ENCODE assay signal across 20 cellular contexts in the genomic region with DNA sequence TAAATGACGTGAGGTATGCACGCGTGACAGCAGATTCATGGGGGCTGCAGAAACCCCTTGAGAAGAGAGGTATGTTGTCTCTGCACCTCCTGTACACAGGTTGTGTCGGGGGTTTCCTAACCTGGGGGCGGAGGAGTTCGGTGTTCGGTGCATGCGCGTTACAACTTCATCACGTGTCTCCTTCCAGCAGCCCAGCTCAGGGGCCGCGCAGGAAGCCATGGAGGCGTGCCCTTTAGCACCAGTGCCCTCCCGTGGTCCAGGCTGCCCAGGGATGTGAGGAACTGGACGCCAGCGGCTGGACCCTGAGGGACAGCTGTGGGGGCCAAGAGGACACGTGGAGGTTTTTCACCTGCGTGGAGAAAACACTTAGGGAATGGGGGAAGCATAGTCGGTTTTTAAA.
"Had no signal": no experiment of that assay in that cellular context is flagged by ENCODE, and none has a peak within 500 bp of the region (broad histone marks: within the 10 kb centered on the region; RNA-seq: fewer than 3 reads in every experiment).

No MANE protein-coding gene starts in this region.

- H3K4me2 ChIP-seq: smooth muscle cell had no signal

- H3K27ac Mint-ChIP-seq: naive thymus-derived CD4-positive, alpha-beta T cell; stimulated activated effector memory CD8-positive, alpha-beta T cell treated with anti-CD3 and anti-CD28 coated beads, Interleukin-12 subunit alpha, Interleukin-12 subunit beta, amount 100 ng/mL, for 72 hours had no signal

- H3K9me3 Mint-ChIP-seq: central memory CD8-positive, alpha-beta T cell had no signal

- DNase-seq: effector memory CD4-positive, alpha-beta T cell; erythroblast; foreskin melanocyte; heart left ventricle; hippocampal formation; mesendoderm; naive thymus-derived CD4-positive, alpha-beta T cell; right cardiac atrium; stimulated activated CD4-positive, alpha-beta T cell treated with anti-CD3 and anti-CD28 coated beads, Interleukin-4, amount 100 ng/mL, for 1 hour; stimulated activated CD8-positive, alpha-beta memory T cell treated with anti-CD3 and anti-CD28 coated beads, Interleukin-4, amount 100 ng/mL, for 48 hours; stimulated activated naive CD8-positive, alpha-beta T cell treated with anti-CD3 and anti-CD28 coated beads, Interleukin-15, Interleukin-2, amounts not matched to agents 100 U/mL and 50 U/mL, for 24 hours had no signal

- H3K36me3 Mint-ChIP-seq: stimulated activated effector memory CD8-positive, alpha-beta T cell treated with anti-CD3 and anti-CD28 coated beads, Interleukin-12 subunit alpha, Interleukin-12 subunit beta, amount 100 ng/mL, for 72 hours had no signal

- ATAC-seq: heart left ventricle; left lobe of liver; naive thymus-derived CD4-positive, alpha-beta T cell; right cardiac atrium; stimulated activated effector memory CD8-positive, alpha-beta T cell treated with anti-CD3 and anti-CD28 coated beads, Interleukin-12 subunit alpha, Interleukin-12 subunit beta, amount 100 ng/mL, for 72 hours; stimulated activated naive CD8-positive, alpha-beta T cell treated with anti-CD3 and anti-CD28 coated beads, Interleukin-15, Interleukin-2, amounts not matched to agents 100 U/mL and 50 U/mL, for 24 hours had no signal

- H3K27ac ChIP-seq: heart left ventricle, suprapubic skin, tibial nerve had no signal

- H3K4me3 ChIP-seq: heart left ventricle, smooth muscle cell, suprapubic skin, tibial nerve had no signal

- H3K27me3 ChIP-seq: heart left ventricle, suprapubic skin, tibial nerve had no signal

- H3K36me3 ChIP-seq: heart left ventricle, suprapubic skin had no signal

- H3K4me1 Mint-ChIP-seq: central memory CD8-positive, alpha-beta T cell; naive thymus-derived CD4-positive, alpha-beta T cell; stimulated activated effector memory CD8-positive, alpha-beta T cell treated with anti-CD3 and anti-CD28 coated beads, Interleukin-12 subunit alpha, Interleukin-12 subunit beta, amount 100 ng/mL, for 72 hours had no signal

- H3K27me3 Mint-ChIP-seq: central memory CD8-positive, alpha-beta T cell; naive thymus-derived CD4-positive, alpha-beta T cell had no signal

- H3K9me3 ChIP-seq: heart left ventricle, suprapubic skin had no signal

- FAIRE-seq: bronchial epithelial cell, endothelial cell of umbilical vein, islet of Langerhans had no signal

- H3K4me1 ChIP-seq: heart left ventricle, suprapubic skin, tibial nerve had no signal

- H3K4me3 Mint-ChIP-seq: central memory CD8-positive, alpha-beta T cell; naive thymus-derived CD4-positive, alpha-beta T cell; stimulated activated effector memory CD8-positive, alpha-beta T cell treated with anti-CD3 and anti-CD28 coated beads, Interleukin-12 subunit alpha, Interleukin-12 subunit beta, amount 100 ng/mL, for 72 hours had no signal
